Comparison of ENCODE assay signal across 16 cellular contexts in the genomic region with DNA sequence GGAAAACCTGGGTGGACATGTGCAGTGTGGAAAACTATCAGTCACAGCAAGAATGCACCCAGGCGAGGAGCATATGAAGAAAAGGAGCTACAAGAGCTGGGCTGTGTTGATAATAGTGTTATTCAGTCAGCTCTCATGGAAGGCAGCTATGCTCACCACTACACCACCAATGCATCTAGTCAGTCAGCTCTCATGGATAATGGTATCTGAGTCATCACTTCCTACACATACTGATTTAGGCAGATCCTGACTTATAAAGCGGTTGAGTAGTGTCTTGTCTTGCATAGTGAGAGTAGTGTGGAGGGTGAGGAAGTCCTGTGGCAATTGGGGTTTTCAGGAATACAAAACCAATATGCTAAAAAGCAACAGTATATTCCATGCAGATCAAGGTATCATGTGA.
"Had no signal": no experiment of that assay in that cellular context is flagged by ENCODE, and none has a peak within 500 bp of the region (broad histone marks: within the 10 kb centered on the region; RNA-seq: fewer than 3 reads in every experiment).

No MANE protein-coding gene starts in this region.

- H3K4me1 ChIP-seq: adrenal gland, heart left ventricle, left ventricle myocardium inferior, thyroid gland, vagina had no signal

- H3K27me3 ChIP-seq: adrenal gland, heart left ventricle, thyroid gland, vagina had no signal

- DNase-seq: activated CD4-positive, alpha-beta T cell treated with anti-CD3 and anti-CD28 coated beads for 48 hours; activated CD8-positive, alpha-beta T cell treated with anti-CD3 and anti-CD28 coated beads, Interleukin-2, amount 10 ng/mL, durations not matched to agents 7 days and 5 days; activated naive CD4-positive, alpha-beta T cell treated with anti-CD3 and anti-CD28 coated beads, Interleukin-2, amount 50 U/mL, for 16 hours; cerebellar nuclear complex; foreskin melanocyte; heart left ventricle; islet precursor cell; left ventricle myocardium inferior; nephron progenitor cell; stimulated activated CD4-positive, alpha-beta T cell treated with anti-CD3 and anti-CD28 coated beads, Interleukin-4, amount 100 ng/mL, for 1 hour; stimulated activated CD8-positive, alpha-beta memory T cell treated with anti-CD3 and anti-CD28 coated beads, Interleukin-4, amount 100 ng/mL, for 48 hours; T-cell; thyroid gland; WERI-Rb-1 had no signal

- H3K9me3 ChIP-seq: thyroid gland had no signal

- H3K4me3 ChIP-seq: adrenal gland, heart left ventricle, left ventricle myocardium inferior, thyroid gland, vagina had no signal

- H3K27ac ChIP-seq: adrenal gland, heart left ventricle, left ventricle myocardium inferior, thyroid gland, vagina, WERI-Rb-1 had no signal

- ATAC-seq: activated CD8-positive, alpha-beta T cell treated with anti-CD3 and anti-CD28 coated beads, Interleukin-2, amount 10 ng/mL, durations not matched to agents 7 days and 5 days; heart left ventricle; T-cell had no signal
